In the genomic region with DNA sequence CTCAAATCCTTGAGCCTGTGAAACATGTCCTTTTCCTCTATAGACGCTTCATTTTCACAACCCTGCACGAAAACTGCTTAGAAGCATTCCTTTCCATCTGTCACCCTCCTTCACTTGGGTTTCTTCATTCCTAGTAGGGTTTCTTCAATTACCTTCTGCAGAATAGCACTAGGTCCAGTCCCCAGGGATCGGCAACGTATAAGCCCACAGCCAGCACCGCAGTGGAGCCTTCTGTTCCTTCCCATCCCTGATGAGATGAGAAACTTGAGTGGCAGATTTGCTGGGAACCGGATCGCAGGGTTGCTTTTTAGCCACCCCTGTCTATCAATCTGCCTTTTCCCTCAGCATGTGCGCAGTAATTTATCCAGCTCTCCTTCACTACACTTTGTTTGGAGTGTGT, we compare ENCODE assay signal across 13 cellular contexts.
A peak's percentile ranks its signal among the peaks of the same experiment; 100 is the strongest.
DNase-seq lines count a peak whose midpoint lies in the region; ATAC-seq and TF ChIP-seq lines count a peak whose summit lies in the region.
"Had no signal": no experiment of that assay in that cellular context is flagged by ENCODE, and none has a peak within 500 bp of the region (broad histone marks: within the 10 kb centered on the region; RNA-seq: fewer than 3 reads in every experiment).

No MANE protein-coding gene starts in this region.

- no peaks in the 10 kb centered on the region for H3K9me3 Mint-ChIP-seq in activated CD8-positive, alpha-beta memory T cell treated with anti-CD3 and anti-CD28 coated beads, Interleukin-2, amount 10 ng/mL, durations not matched to agents 7 days and 5 days (ENCODE audit: low read depth)
- no peaks in the 10 kb centered on the region for H3K9me3 Mint-ChIP-seq in central memory CD8-positive, alpha-beta T cell
- H3K9me3 Mint-ChIP-seq: activated T-cell treated with anti-CD3 and anti-CD28 coated beads, Interleukin-2, amount 50 U/mL, for 24 hours had no signal

- 72% methylated on average over 8 of the region's 8 CpGs for WGBS in smooth muscle cell (ENCODE audit: low lambda C conversion rate)

- no peak overlapping the region for H3K4me3 ChIP-seq in smooth muscle cell

- peaks cover 3% of the 10 kb centered on the region for H3K4me1 ChIP-seq in smooth muscle cell (ENCODE audit: low read depth)

- H3K27ac Mint-ChIP-seq in activated CD8-positive, alpha-beta memory T cell treated with anti-CD3 and anti-CD28 coated beads, Interleukin-2, amount 10 ng/mL, durations not matched to agents 7 days and 5 days, result no peak overlapping the region
- no peak overlapping the region for H3K27ac Mint-ChIP-seq in central memory CD8-positive, alpha-beta T cell (ENCODE audit: low read depth)

- peaks cover 10% of the 10 kb centered on the region for H3K4me1 Mint-ChIP-seq in activated CD8-positive, alpha-beta memory T cell treated with anti-CD3 and anti-CD28 coated beads, Interleukin-2, amount 10 ng/mL, durations not matched to agents 7 days and 5 days
- H3K4me1 Mint-ChIP-seq in central memory CD8-positive, alpha-beta T cell, result peaks cover 14% of the 10 kb centered on the region

- ATAC-seq in activated CD8-positive, alpha-beta memory T cell treated with anti-CD3 and anti-CD28 coated beads, Interleukin-2, amount 10 ng/mL, durations not matched to agents 7 days and 5 days, result no peak
- ATAC-seq in central memory CD8-positive, alpha-beta T cell (replicated peaks; ENCODE audit: extremely low read depth, poor library complexity, severe bottlenecking), result no peak
- ATAC-seq in GM19023 (IDR thresholded peaks at IDR 0.05; ENCODE audit: unreplicated experiment), result no peak

- DNase-seq in activated CD8-positive, alpha-beta memory T cell treated with anti-CD3 and anti-CD28 coated beads, Interleukin-2, amount 10 ng/mL, durations not matched to agents 7 days and 5 days, result no peak
- DNase-seq in activated CD8-positive, alpha-beta memory T cell treated with anti-CD3 and anti-CD28 coated beads, Interleukin-2, amount 50 U/mL, for 48 hours, result no peak
- DNase-seq in NCI-H524 (lab: John Stamatoyannopoulos, UW), result peak; percentile 96 to 98
- no peak for DNase-seq in central memory CD8-positive, alpha-beta T cell (ENCODE audit: low spot score in 2 of 2)
- DNase-seq in smooth muscle cell (lab: John Stamatoyannopoulos, UW; ENCODE audit: unreplicated experiment), result no peak
- no peak for DNase-seq in middle frontal gyrus (ENCODE audit: extremely low spot score, low spot score)
- no peak for DNase-seq in NK-92 treated with Interleukin-12 subunit alpha and Interleukin-12 subunit beta, amount 100 ng/mL, for 24 hours (lab: John Stamatoyannopoulos, UW)
- DNase-seq: ACHN, SIG-M5, testis had no signal

- H3K27me3 Mint-ChIP-seq in activated CD8-positive, alpha-beta memory T cell treated with anti-CD3 and anti-CD28 coated beads, Interleukin-2, amount 10 ng/mL, durations not matched to agents 7 days and 5 days, result peaks cover 62% of the 10 kb centered on the region
- H3K27me3 Mint-ChIP-seq in central memory CD8-positive, alpha-beta T cell, result peaks cover 53% of the 10 kb centered on the region

- no peak overlapping the region for H3K9ac ChIP-seq in smooth muscle cell (ENCODE audit: low read depth)

- H3K4me3 Mint-ChIP-seq in activated CD8-positive, alpha-beta memory T cell treated with anti-CD3 and anti-CD28 coated beads, Interleukin-2, amount 10 ng/mL, durations not matched to agents 7 days and 5 days, result peak overlapping the region; percentile 79
- H3K4me3 Mint-ChIP-seq in central memory CD8-positive, alpha-beta T cell, result peak overlapping the region; percentile 79

- H3K9me3 ChIP-seq in smooth muscle cell (replicated peaks; ENCODE audit: low read depth), result no peaks in the 10 kb centered on the region
- H3K9me3 ChIP-seq: testis had no signal

- H4K20me1 ChIP-seq in smooth muscle cell (ENCODE audit: low read depth), result no peaks in the 10 kb centered on the region

- no peak overlapping the region for H3K27ac ChIP-seq in smooth muscle cell (ENCODE audit: low read depth)
- H3K27ac ChIP-seq: testis had no signal

- peak overlapping the region; percentile 42 for H2AFZ ChIP-seq in smooth muscle cell (ENCODE audit: low read depth)

- H3K36me3 Mint-ChIP-seq in activated CD8-positive, alpha-beta memory T cell treated with anti-CD3 and anti-CD28 coated beads, Interleukin-2, amount 10 ng/mL, durations not matched to agents 7 days and 5 days, result no peaks in the 10 kb centered on the region
- peaks cover 3% of the 10 kb centered on the region for H3K36me3 Mint-ChIP-seq in central memory CD8-positive, alpha-beta T cell (ENCODE audit: insufficient read depth)

- H3K36me3 ChIP-seq in smooth muscle cell (ENCODE audit: low read depth), result no peaks in the 10 kb centered on the region
- H3K36me3 ChIP-seq: spleen had no signal

- H3K27me3 ChIP-seq in smooth muscle cell (ENCODE audit: low read depth), result peaks cover 13% of the 10 kb centered on the region
- H3K27me3 ChIP-seq: testis had no signal

- H3K4me2 ChIP-seq in smooth muscle cell, result peak overlapping the region; percentile 90

- CTCF ChIA-PET in activated CD8-positive, alpha-beta memory T cell treated with anti-CD3 and anti-CD28 coated beads, Interleukin-2, amount 10 ng/mL, durations not matched to agents 7 days and 5 days (lab: Charles Lee), result interaction anchor here (1.1 to 2.1 kb wide), 8 partner anchors 8 to 1006 kb away, joined by 3 to 14 read pairs (median 6); no protein-coding TSS in a partner anchor

- H3F3A ChIP-seq in smooth muscle cell (ENCODE audit: low read depth), result no peaks in the 10 kb centered on the region

- H3K79me2 ChIP-seq in smooth muscle cell (ENCODE audit: low read depth), result no peaks in the 10 kb centered on the region

- no peak for TF ChIP-seq CTCF in smooth muscle cell (IDR thresholded peaks at IDR 0.05; ENCODE audit: borderline replicate concordance, insufficient read depth, poor library complexity, severe bottlenecking)

Comparison
In these comparisons a context has a peak if more than half of its experiments do, and no peak if none do; other contexts are left out.
1. DNase-seq: peak in NCI-H524 (2 of 2); none in activated CD8-positive, alpha-beta memory T cell treated with anti-CD3 and anti-CD28 coated beads, Interleukin-2, amount 10 ng/mL, durations not matched to agents 7 days and 5 days (single experiment), activated CD8-positive, alpha-beta memory T cell treated with anti-CD3 and anti-CD28 coated beads, Interleukin-2, amount 50 U/mL, for 48 hours (single experiment), central memory CD8-positive, alpha-beta T cell (0 of 2), smooth muscle cell (single experiment), middle frontal gyrus (single experiment) and NK-92 treated with Interleukin-12 subunit alpha and Interleukin-12 subunit beta, amount 100 ng/mL, for 24 hours (single experiment).